10 cellular contexts compared by ENCODE assay signal in the genomic region with DNA sequence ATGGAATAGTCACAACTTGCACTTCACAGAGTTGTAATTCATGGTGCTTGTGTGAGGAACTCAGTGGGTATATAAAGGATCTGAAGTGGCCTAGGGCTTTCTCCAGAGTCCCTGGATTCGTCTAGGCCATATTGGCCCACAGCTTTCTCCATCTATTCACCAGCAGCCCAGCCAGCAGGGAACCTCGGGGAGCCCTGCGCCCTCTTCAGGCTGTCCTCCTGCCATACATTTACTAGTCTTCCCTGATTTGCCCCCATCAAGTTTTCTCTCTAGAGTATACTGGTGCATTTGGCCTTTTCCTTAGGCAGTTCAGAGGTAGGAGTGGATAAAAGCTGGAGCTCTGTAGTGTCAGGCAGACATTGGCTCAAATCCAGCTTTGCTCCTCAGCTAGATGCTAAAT.
DNase-seq lines count a peak whose midpoint lies in the region; ATAC-seq and TF ChIP-seq lines count a peak whose summit lies in the region.
"Had no signal": no experiment of that assay in that cellular context is flagged by ENCODE, and none has a peak within 500 bp of the region (broad histone marks: within the 10 kb centered on the region; RNA-seq: fewer than 3 reads in every experiment).

No MANE protein-coding gene starts in this region.

- no peak overlapping the region for H3K4me3 Mint-ChIP-seq in activated naive CD8-positive, alpha-beta T cell treated with anti-CD3 and anti-CD28 coated beads, Interleukin-2, amount 50 U/mL, for 24 hours
- H3K4me3 Mint-ChIP-seq in activated naive CD8-positive, alpha-beta T cell treated with anti-CD3 and anti-CD28 coated beads for 36 hours: no peak overlapping the region
- H3K4me3 Mint-ChIP-seq: CD4-positive, CD25-positive, alpha-beta regulatory T cell had no signal

- 56 to 62% methylated on average over 3 of the region's 3 CpGs for WGBS in testis, 2 donors

- no peaks in the 10 kb centered on the region for H3K9me3 ChIP-seq in testis

- no peaks in the 10 kb centered on the region for H3K9me3 Mint-ChIP-seq in activated naive CD8-positive, alpha-beta T cell treated with anti-CD3 and anti-CD28 coated beads, Interleukin-2, amount 50 U/mL, for 24 hours
- H3K9me3 Mint-ChIP-seq in activated naive CD8-positive, alpha-beta T cell treated with anti-CD3 and anti-CD28 coated beads for 36 hours: no peaks in the 10 kb centered on the region
- H3K9me3 Mint-ChIP-seq: CD4-positive, CD25-positive, alpha-beta regulatory T cell had no signal

- H3K4me1 Mint-ChIP-seq in activated naive CD8-positive, alpha-beta T cell treated with anti-CD3 and anti-CD28 coated beads, Interleukin-2, amount 50 U/mL, for 24 hours: no peaks in the 10 kb centered on the region
- H3K4me1 Mint-ChIP-seq in activated naive CD8-positive, alpha-beta T cell treated with anti-CD3 and anti-CD28 coated beads for 36 hours: peaks cover 2% of the 10 kb centered on the region
- H3K4me1 Mint-ChIP-seq: CD4-positive, CD25-positive, alpha-beta regulatory T cell had no signal

- no peaks in the 10 kb centered on the region for H3K27me3 ChIP-seq in testis

- no peak overlapping the region for H3K27ac Mint-ChIP-seq in activated naive CD8-positive, alpha-beta T cell treated with anti-CD3 and anti-CD28 coated beads, Interleukin-2, amount 50 U/mL, for 24 hours
- no peak overlapping the region for H3K27ac Mint-ChIP-seq in activated naive CD8-positive, alpha-beta T cell treated with anti-CD3 and anti-CD28 coated beads for 36 hours
- H3K27ac Mint-ChIP-seq: CD4-positive, CD25-positive, alpha-beta regulatory T cell had no signal

- H3K4me1 ChIP-seq in testis: no peaks in the 10 kb centered on the region

- H3K27me3 Mint-ChIP-seq in activated naive CD8-positive, alpha-beta T cell treated with anti-CD3 and anti-CD28 coated beads, Interleukin-2, amount 50 U/mL, for 24 hours: peaks cover 6% of the 10 kb centered on the region
- H3K27me3 Mint-ChIP-seq in activated naive CD8-positive, alpha-beta T cell treated with anti-CD3 and anti-CD28 coated beads for 36 hours: peaks cover 15% of the 10 kb centered on the region

- TF ChIP-seq POLR2A in NB4 (IDR thresholded peaks at IDR 0.05; ENCODE audit: extremely low read depth, insufficient read length) (no peak), testis (IDR thresholded peaks at IDR 0.05) (no peak)

- H3K4me3 ChIP-seq in NB4 (ENCODE audit: low read depth, low read length): no peak overlapping the region
- H3K4me3 ChIP-seq in testis: no peak overlapping the region

- H3K36me3 Mint-ChIP-seq in activated naive CD8-positive, alpha-beta T cell treated with anti-CD3 and anti-CD28 coated beads, Interleukin-2, amount 50 U/mL, for 24 hours (ENCODE audit: low read depth): no peaks in the 10 kb centered on the region
- no peaks in the 10 kb centered on the region for H3K36me3 Mint-ChIP-seq in activated naive CD8-positive, alpha-beta T cell treated with anti-CD3 and anti-CD28 coated beads for 36 hours
- H3K36me3 Mint-ChIP-seq: CD4-positive, CD25-positive, alpha-beta regulatory T cell had no signal

- peak; percentile 91 for TF ChIP-seq CTCF in NB4 (IDR thresholded peaks at IDR 0.05; ENCODE audit: low read depth, low read length)
- TF ChIP-seq CTCF in testis (IDR thresholded peaks at IDR 0.05): peak in 1 of 3 experiments; percentile 17

- peak; percentile 4 for DNase-seq in activated naive CD8-positive, alpha-beta T cell treated with anti-CD3 and anti-CD28 coated beads, Interleukin-2, amount 50 U/mL, for 24 hours
- no peak for DNase-seq in activated naive CD8-positive, alpha-beta T cell treated with anti-CD3 and anti-CD28 coated beads for 36 hours
- DNase-seq in NB4 (ENCODE audit: low read depth) (peak; percentile 45), testis (peak; percentile 59), NCI-H510A (lab: John Stamatoyannopoulos, UW) (no peak), 8988T (no peak), NCI-H446 (lab: John Stamatoyannopoulos, UW) (no peak)
- DNase-seq: NCI-H1930 had no signal

- H3K36me3 ChIP-seq in testis (ENCODE audit: low read depth, missing control alignments): no peaks in the 10 kb centered on the region

- intact Hi-C loops in testis (cut with DNase I; ENCODE audit: low total_unique reads): no loop called here

- no peak for ATAC-seq in activated naive CD8-positive, alpha-beta T cell treated with anti-CD3 and anti-CD28 coated beads, Interleukin-2, amount 50 U/mL, for 24 hours
- ATAC-seq in esophagus mucosa: peak; percentile 37

- H3K27ac ChIP-seq in testis: no peak overlapping the region

Comparison
In these comparisons a context has a peak if more than half of its experiments do, and no peak if none do; other contexts are left out.
1. DNase-seq: peak in activated naive CD8-positive, alpha-beta T cell treated with anti-CD3 and anti-CD28 coated beads, Interleukin-2, amount 50 U/mL, for 24 hours (single experiment), NB4 (single experiment) and testis (single experiment); none in activated naive CD8-positive, alpha-beta T cell treated with anti-CD3 and anti-CD28 coated beads for 36 hours (single experiment), NCI-H510A (single experiment), 8988T (single experiment) and NCI-H446 (0 of 2).